In genomic region chr2:169276045-169276444, GRCh38 we compare ENCODE assay signal across 10 cellular contexts.
DNase-seq lines count a peak whose midpoint lies in the region; ATAC-seq, FAIRE-seq and TF ChIP-seq lines count a peak whose summit lies in the region.
"Had no signal": no experiment of that assay in that cellular context is flagged by ENCODE, and none has a peak within 500 bp of the region (broad histone marks: within the 10 kb centered on the region; RNA-seq: fewer than 3 reads in every experiment).

No MANE protein-coding gene starts in this region.

- H3K36me3 Mint-ChIP-seq in neural crest cell (ENCODE audit: low read depth) = peaks cover 11% of the 10 kb centered on the region

- peaks cover 3% of the 10 kb centered on the region for H3K4me1 Mint-ChIP-seq in neural crest cell

- FAIRE-seq in pancreas (lab: Jason Lieb, UNC) = no peak

- DNase-seq in GM10266 (ENCODE audit: extremely low spot score) (no peak), LNCaP clone FGC (ENCODE audit: low read depth) (no peak), brain microvascular endothelial cell (no peak), neural crest cell (ENCODE audit: low read depth, low spot score) (no peak), pancreas (no peak), NCI-H2029 (lab: John Stamatoyannopoulos, UW) (no peak)
- no peak for DNase-seq in stimulated activated naive CD4-positive, alpha-beta T cell (lab: John Stamatoyannopoulos, UW)
- DNase-seq: NCI-H1105, T-helper 1 cell had no signal

- H3K27ac ChIP-seq in brain microvascular endothelial cell = no peak overlapping the region
- H3K27ac ChIP-seq in pancreas = no peak overlapping the region

- no peak overlapping the region for H3K27ac Mint-ChIP-seq in neural crest cell (ENCODE audit: unreplicated experiment)
- H3K27ac Mint-ChIP-seq: dendritic cell treated with granulocyte-macrophage colony-stimulating factor and Interleukin-4, amounts not matched to agents 40 ng/mL and 50 ng/mL, for 4 days had no signal

- H3K4me3 Mint-ChIP-seq in neural crest cell = no peak overlapping the region
- H3K4me3 Mint-ChIP-seq: dendritic cell treated with granulocyte-macrophage colony-stimulating factor and Interleukin-4, amounts not matched to agents 40 ng/mL and 50 ng/mL, for 4 days had no signal

- no peaks in the 10 kb centered on the region for H3K27me3 Mint-ChIP-seq in neural crest cell (ENCODE audit: low read depth)
- H3K27me3 Mint-ChIP-seq: dendritic cell treated with granulocyte-macrophage colony-stimulating factor and Interleukin-4, amounts not matched to agents 40 ng/mL and 50 ng/mL, for 4 days had no signal

- H3K36me3 ChIP-seq in brain microvascular endothelial cell (replicated peaks) (no peaks in the 10 kb centered on the region), pancreas (no peaks in the 10 kb centered on the region)

- no peaks in the 10 kb centered on the region for H3K4me1 ChIP-seq in pancreas

- ATAC-seq in pancreas = no peak

- no peaks in the 10 kb centered on the region for H3K9me3 Mint-ChIP-seq in neural crest cell
- H3K9me3 Mint-ChIP-seq: dendritic cell treated with granulocyte-macrophage colony-stimulating factor and Interleukin-4, amounts not matched to agents 40 ng/mL and 50 ng/mL, for 4 days had no signal

- intact Hi-C loops in pancreas (cut with DNase I) = no loop called here

- in situ Hi-C loops in brain microvascular endothelial cell (cut with HindIII; ENCODE audit: low pct_ligation_motif_present, low sequenced_read_pairs) = no loop called here

- no peaks in the 10 kb centered on the region for H3K27me3 ChIP-seq in brain microvascular endothelial cell (replicated peaks)
- peaks cover 0 to 4% (median 0%) of the 10 kb centered on the region in 4 donors for H3K27me3 ChIP-seq in pancreas

- WGBS in pancreas, 2 donors = 43 to 59% methylated on average over 1 of the region's 1 CpG

- no peaks in the 10 kb centered on the region for H3K9me3 ChIP-seq in pancreas

- H3K4me3 ChIP-seq in LNCaP clone FGC (ENCODE audit: low read depth, low read length) (no peak overlapping the region), brain microvascular endothelial cell (ENCODE audit: low read depth, low read length) (no peak overlapping the region), pancreas (no peak overlapping the region)

- TF ChIP-seq CTCF in GM10266 (IDR thresholded peaks at IDR 0.05; ENCODE audit: control insufficient read depth, insufficient read depth, low read depth, missing control alignments) = peak; percentile 6
- peak; percentile 59 for TF ChIP-seq CTCF in LNCaP clone FGC (IDR thresholded peaks at IDR 0.05; ENCODE audit: control insufficient read depth, extremely low read depth, insufficient read depth)
- TF ChIP-seq CTCF in brain microvascular endothelial cell (IDR thresholded peaks at IDR 0.05; ENCODE audit: low read depth, low read length, missing control alignments) = peak; percentile 46
- TF ChIP-seq CTCF in neural crest cell (conservative IDR thresholded peaks at IDR 0.05) = peak; percentile 49
- TF ChIP-seq CTCF in pancreas (IDR thresholded peaks at IDR 0.05) = no peak

Comparison
In these comparisons a context has a peak if more than half of its experiments do, and no peak if none do; other contexts are left out.
1. CTCF ChIP-seq: peak in GM10266 (single experiment), LNCaP clone FGC (single experiment), brain microvascular endothelial cell (single experiment) and neural crest cell (single experiment); none in pancreas (0 of 4).